In the genomic region with DNA sequence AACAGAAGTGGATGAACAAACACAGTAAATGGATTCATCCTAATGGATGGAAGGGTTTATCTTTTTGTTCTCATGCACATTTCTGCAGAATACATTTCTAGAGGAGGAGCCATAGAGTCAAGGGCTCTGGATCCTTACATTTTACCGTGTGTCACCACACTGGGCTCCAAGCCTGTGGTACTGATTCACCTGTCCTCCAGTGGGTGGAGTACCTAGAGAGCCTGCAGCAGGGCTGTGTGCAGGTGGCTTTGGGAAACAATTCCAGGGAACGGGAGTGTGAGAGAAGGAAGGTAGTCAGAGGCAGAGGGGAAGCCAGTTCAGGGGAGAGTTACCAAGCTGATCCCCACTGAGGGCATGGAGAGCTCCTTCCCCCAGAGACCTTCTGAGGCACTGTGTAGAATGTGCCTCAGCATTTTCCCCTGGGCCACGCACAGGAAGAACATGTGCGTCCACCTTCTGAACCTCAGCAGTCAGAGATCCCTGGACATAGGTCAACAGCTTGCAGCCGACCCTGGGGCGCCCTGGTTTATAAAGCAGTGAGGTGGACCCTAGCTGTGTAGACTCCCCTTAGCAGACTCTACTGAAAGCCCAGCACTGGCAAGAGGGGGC, we compare ENCODE assay signal across 19 cellular contexts.
DNase-seq lines count a peak whose midpoint lies in the region; ATAC-seq and TF ChIP-seq lines count a peak whose summit lies in the region.
"Had no signal": no experiment of that assay in that cellular context is flagged by ENCODE, and none has a peak within 500 bp of the region (broad histone marks: within the 10 kb centered on the region; RNA-seq: fewer than 3 reads in every experiment).

No MANE protein-coding gene starts in this region.

- no peak overlapping the region for H3K27ac Mint-ChIP-seq in activated naive CD4-positive, alpha-beta T cell treated with anti-CD3 and anti-CD28 coated beads, Interleukin-2, amount 50 U/mL, for 72 hours
- H3K27ac Mint-ChIP-seq: activated CD4-positive, alpha-beta T cell treated with anti-CD3 and anti-CD28 coated beads, Interleukin-2, amount 10 ng/mL, durations not matched to agents 7 days and 5 days; activated naive CD4-positive, alpha-beta T cell treated with anti-CD3 and anti-CD28 coated beads, Interleukin-2, amount 10 ng/mL, durations not matched to agents 7 days and 5 days; CD4-positive, alpha-beta T cell; stimulated activated naive CD8-positive, alpha-beta T cell treated with anti-CD3 and anti-CD28 coated beads, Interleukin-15, amount 100 ng/mL, for 72 hours had no signal

- CTCF ChIA-PET in RWPE1 (lab: Yijun Ruan, JAX): interaction anchor here (0.6 kb wide), 1 partner anchor 14 kb away, joined by 4 read pairs; no protein-coding TSS in a partner anchor

- H3K36me3 Mint-ChIP-seq in activated naive CD4-positive, alpha-beta T cell treated with anti-CD3 and anti-CD28 coated beads, Interleukin-2, amount 50 U/mL, for 72 hours: no peaks in the 10 kb centered on the region
- H3K36me3 Mint-ChIP-seq: activated naive CD4-positive, alpha-beta T cell treated with anti-CD3 and anti-CD28 coated beads, Interleukin-2, amount 10 ng/mL, durations not matched to agents 7 days and 5 days had no signal

- H3K27ac ChIP-seq in foreskin keratinocyte (no peak overlapping the region), RWPE1 (no peak overlapping the region)
- H3K27ac ChIP-seq: upper lobe of right lung had no signal

- TF ChIP-seq POLR2A in GM18505 (IDR thresholded peaks at IDR 0.05; ENCODE audit: borderline replicate concordance, extremely low read depth, insufficient read depth, insufficient read length): no peak

- peaks cover 23% of the 10 kb centered on the region for H3K27me3 ChIP-seq in foreskin keratinocyte
- H3K27me3 ChIP-seq: upper lobe of right lung had no signal

- no peaks in the 10 kb centered on the region for H3K9me3 Mint-ChIP-seq in activated naive CD4-positive, alpha-beta T cell treated with anti-CD3 and anti-CD28 coated beads, Interleukin-2, amount 50 U/mL, for 72 hours
- H3K9me3 Mint-ChIP-seq: activated CD4-positive, alpha-beta T cell treated with anti-CD3 and anti-CD28 coated beads, Interleukin-2, amount 10 ng/mL, durations not matched to agents 7 days and 5 days; activated naive CD4-positive, alpha-beta T cell treated with anti-CD3 and anti-CD28 coated beads, Interleukin-2, amount 10 ng/mL, durations not matched to agents 7 days and 5 days; CD4-positive, alpha-beta T cell; stimulated activated naive CD8-positive, alpha-beta T cell treated with anti-CD3 and anti-CD28 coated beads, Interleukin-15, amount 100 ng/mL, for 72 hours had no signal

- no peak for TF ChIP-seq CTCF in foreskin keratinocyte (conservative IDR thresholded peaks at IDR 0.05)
- TF ChIP-seq CTCF in RWPE1 (conservative IDR thresholded peaks at IDR 0.05; ENCODE audit: low read depth): no peak

- no peaks in the 10 kb centered on the region for H3K4me1 ChIP-seq in foreskin keratinocyte
- H3K4me1 ChIP-seq: upper lobe of right lung had no signal

- POLR2A ChIA-PET in RWPE1 (lab: Yijun Ruan, JAX; ENCODE audit: low non-redundant PET): no interaction called here

- DNase-seq in COLO668 (lab: John Stamatoyannopoulos, UW; ENCODE audit: unreplicated experiment) (peak; percentile 72), NCI-H146 (lab: John Stamatoyannopoulos, UW) (peak; percentile 93), NCI-H748 (lab: John Stamatoyannopoulos, UW; ENCODE audit: unreplicated experiment) (peak; percentile 99), foreskin keratinocyte (no peak), RWPE1 (ENCODE audit: low spot score) (no peak)
- DNase-seq in activated naive CD4-positive, alpha-beta T cell treated with anti-CD3 and anti-CD28 coated beads, Interleukin-2, amount 50 U/mL, for 72 hours (ENCODE audit: low spot score in 2 of 2): no peak
- DNase-seq: activated CD4-positive, alpha-beta T cell treated with anti-CD3 and anti-CD28 coated beads, Interleukin-2, amount 10 ng/mL, durations not matched to agents 7 days and 5 days; activated naive CD4-positive, alpha-beta T cell treated with anti-CD3 and anti-CD28 coated beads, Interleukin-2, amount 10 ng/mL, durations not matched to agents 7 days and 5 days; CD4-positive, alpha-beta T cell; EL; foreskin melanocyte; left cardiac atrium; midbrain; MM.1S; NCI-H446; stimulated activated naive CD8-positive, alpha-beta T cell treated with anti-CD3 and anti-CD28 coated beads, Interleukin-15, amount 100 ng/mL, for 72 hours; upper lobe of right lung had no signal

- ATAC-seq in foreskin keratinocyte: peak; percentile 35
- no peak for ATAC-seq in GM18505 (IDR thresholded peaks at IDR 0.05; ENCODE audit: unreplicated experiment)
- no peak for ATAC-seq in activated CD4-positive, CD25-positive, alpha-beta regulatory T cell treated with anti-CD3 and anti-CD28 coated beads, Interleukin-2, amount 50 U/mL, for 24 hours
- ATAC-seq in activated naive CD4-positive, alpha-beta T cell treated with anti-CD3 and anti-CD28 coated beads, Interleukin-2, amount 50 U/mL, for 72 hours: no peak
- ATAC-seq: left cardiac atrium; stimulated activated naive CD8-positive, alpha-beta T cell treated with anti-CD3 and anti-CD28 coated beads, Interleukin-15, amount 100 ng/mL, for 72 hours; upper lobe of right lung had no signal

Comparison
In these comparisons a context has a peak if more than half of its experiments do, and no peak if none do; other contexts are left out.
1. DNase-seq: peak in COLO668 (single experiment), NCI-H146 (single experiment) and NCI-H748 (single experiment); none in foreskin keratinocyte (0 of 2), RWPE1 (single experiment) and activated naive CD4-positive, alpha-beta T cell treated with anti-CD3 and anti-CD28 coated beads, Interleukin-2, amount 50 U/mL, for 72 hours (0 of 2).